Comparison of ENCODE assay signal across 22 cellular contexts in the genomic region with DNA sequence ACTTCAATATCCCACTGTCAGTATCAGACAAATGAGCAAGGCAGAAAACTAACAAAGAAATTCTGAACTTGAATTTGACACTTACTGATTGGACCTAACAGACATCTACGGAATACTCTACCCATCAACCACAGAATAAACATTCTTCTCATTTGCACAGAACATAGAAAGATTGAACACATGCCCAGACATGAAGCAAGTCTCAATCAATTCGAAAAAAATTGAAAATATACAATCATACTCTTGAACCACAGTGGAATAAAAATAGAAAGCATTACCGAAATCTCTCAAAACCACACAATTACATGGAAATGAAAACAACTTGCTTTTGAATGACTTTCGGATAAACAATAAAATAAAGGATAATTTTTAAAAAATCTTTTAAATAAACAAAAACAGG. TPM values are rescaled to one million over a fixed set of nuclear protein-coding genes. Genes with fewer than 3 reads are reported as not detected.
"Had no signal": no experiment of that assay in that cellular context is flagged by ENCODE, and none has a peak within 500 bp of the region (broad histone marks: within the 10 kb centered on the region; RNA-seq: fewer than 3 reads in every experiment).

No MANE protein-coding gene starts in this region.

- H3K27me3 ChIP-seq: MG63 had no signal

- H3K27ac ChIP-seq: RWPE1 had no signal

- H3K9ac ChIP-seq: SK-N-SH had no signal

- H3K9me3 ChIP-seq: SK-N-SH had no signal

- ATAC-seq: Panc1, PC-3 had no signal

- DNase-seq: KBM-7, MG63, NCI-H1092, NCI-H1436, NCI-H187, NCI-H2029, NCI-H2081 treated with DMSO at 0.1 percent for 48 hours, NCI-H2171, NCI-H226, NCI-H446, NCI-H510A, NCI-H524 treated with DMSO at 0.1 percent for 48 hours, NCI-H69, NCI-H774, PC-3, SHP77, SK-N-SH, SW 1271 had no signal

- H3K36me3 ChIP-seq: MG63 had no signal

- H3K4me3 ChIP-seq: MG63 had no signal

- H3K4me2 ChIP-seq: SK-N-SH had no signal

RNA-seq across cellular contexts. Expression of gene RAB38, which starts 17.8 kb away (rescaled TPM):
- total RNA-seq: HT-29, LHCN-M2, PC-3 had no signal
